ENCODE assay signal across 9 cellular contexts in genomic region chr17:81386646-81387234, GRCh38. TPM values are rescaled to one million over a fixed set of nuclear protein-coding genes. Genes with fewer than 3 reads are reported as not detected.
DNase-seq lines count a peak whose midpoint lies in the region; ATAC-seq, FAIRE-seq and TF ChIP-seq lines count a peak whose summit lies in the region.
"Had no signal": no experiment of that assay in that cellular context is flagged by ENCODE, and none has a peak within 500 bp of the region (broad histone marks: within the 10 kb centered on the region; RNA-seq: fewer than 3 reads in every experiment).

No MANE protein-coding gene starts in this region.

- peak; percentile 5 to 11; a peak in 3 of 6 replicates for ATAC-seq in A549
- peak; percentile 39 for ATAC-seq in left colon
- no peak for ATAC-seq in GM18870 (IDR thresholded peaks at IDR 0.05; ENCODE audit: unreplicated experiment)

- CTCF ChIA-PET in A549 (lab: Yijun Ruan, JAX), result no interaction called here

- 13% methylated on average over 10 of the region's 82 CpGs for WGBS in A549 (ENCODE audit: missing lambda C conversion rate)
- 0 to 2% (median 1%) methylated on average over 45 to 72 of the region's 82 CpGs; no CpG with 5 or more reads in 1 of the 5 donors for WGBS in stomach, 5 donors

- TF ChIP-seq RAD21 in A549 (conservative IDR thresholded peaks at IDR 0.05 in 1 of 2, IDR thresholded peaks at IDR 0.05 in 1 of 2), result no peak; a peak in 1 of 5 replicates

- H3K27ac ChIP-seq in A549 (peak overlapping the region; percentile 84 to 94), brain microvascular endothelial cell (peak overlapping the region; percentile 8), stomach (peak overlapping the region; percentile 93 to 99 (median 99))

- H3K36me3 ChIP-seq in brain microvascular endothelial cell (replicated peaks) (no peaks in the 10 kb centered on the region), stomach (no peaks in the 10 kb centered on the region)

- H3K4me3 ChIP-seq in A549 (peak overlapping the region; percentile 82), HFF-Myc (replicated peaks; ENCODE audit: low read depth, low read length) (peak overlapping the region; percentile 50), brain microvascular endothelial cell (ENCODE audit: low read depth, low read length) (peak overlapping the region; percentile 69), stomach (peak overlapping the region; percentile 59 to 85 (median 63))

- H3K27me3 ChIP-seq in brain microvascular endothelial cell (replicated peaks) (no peaks in the 10 kb centered on the region), stomach (peaks cover 0 to 37% (median 4%) of the 10 kb centered on the region in 3 donors)

- DNase-seq in A549 (ENCODE audit: low read depth in 1 of 2, low spot score in 1 of 2) (no peak), HFF-Myc (ENCODE audit: extremely low read depth, low read depth) (no peak), brain microvascular endothelial cell (no peak), left colon (peak in 1 of 2 donors; percentile 57), stomach (peak; percentile 56), T-helper 9 cell (no peak), cortex of kidney (lab: John Stamatoyannopoulos, UW) (no peak)

- peak overlapping the region; percentile 97 for H3K4me2 ChIP-seq in A549

- no peak; the same call in 2 of the 3 replicates for TF ChIP-seq CTCF in A549 (IDR thresholded peaks at IDR 0.05)
- TF ChIP-seq CTCF in HFF-Myc (IDR thresholded peaks at IDR 0.05; ENCODE audit: low read depth, low read length, missing control alignments), result no peak
- no peak for TF ChIP-seq CTCF in brain microvascular endothelial cell (IDR thresholded peaks at IDR 0.05; ENCODE audit: low read depth, low read length, missing control alignments)
- TF ChIP-seq CTCF in stomach (IDR thresholded peaks at IDR 0.05), result no peak

- POLR2A ChIA-PET in A549 (lab: Yijun Ruan, JAX), result no interaction called here

- FAIRE-seq in A549 (lab: Jason Lieb, UNC), result no peak
- FAIRE-seq: islet of Langerhans had no signal

- TF ChIP-seq EP300 in A549 (IDR thresholded peaks at IDR 0.05), result no peak
- TF ChIP-seq EP300 in stomach (IDR thresholded peaks at IDR 0.05), result no peak

- H3K4me1 ChIP-seq in A549, result peaks cover 13% of the 10 kb centered on the region; the same call in 2 of the 3 replicates
- H3K4me1 ChIP-seq in stomach, result peaks cover 43 to 62% (median 59%) of the 10 kb centered on the region in 4 donors

- no peak; the same call in none of the 2 replicates for TF ChIP-seq POLR2A in A549 (IDR thresholded peaks at IDR 0.05; ENCODE audit: low read length)
- TF ChIP-seq POLR2A in stomach (IDR thresholded peaks at IDR 0.05), result no peak

- H3K9me3 ChIP-seq in A549 (no peaks in the 10 kb centered on the region), stomach (no peaks in the 10 kb centered on the region)

- intact Hi-C loops in left colon (cut with DNase I, micrococcal nuclease), result no loop called here
- intact Hi-C loops in stomach (cut with DNase I; ENCODE audit: low total_unique reads), result no loop called here

- in situ Hi-C loops in brain microvascular endothelial cell (cut with HindIII; ENCODE audit: low pct_ligation_motif_present, low sequenced_read_pairs), result no loop called here

TF ChIP-seq in A549, 52 proteins besides CTCF, POLR2A, EP300 and RAD21:
- TF ChIP-seq BCL3 (IDR thresholded peaks at IDR 0.05) (peak; percentile 37; the same call in 1 of the 3 replicates), FOXS1 (CRISPR knock-in tag; IDR thresholded peaks at IDR 0.05) (no peak), JUN (IDR thresholded peaks at IDR 0.05) (peak in 1 of 2 experiments; percentile 40; a peak in 1 of 5 replicates), SMC3 (IDR thresholded peaks at IDR 0.05) (peak; percentile 20; the same call in 2 of the 3 replicates)
TF ChIP-seq in A549: peak in this region for 3.

RNA-seq across cellular contexts. Expression of gene BAHCC1, which starts 8.5 kb away (rescaled TPM):
- polyA plus RNA-seq in A549 (2011; rRNA removed), result 2.1 and 2.6 TPM in 2 replicates
- 7.4 and 8.4 TPM in 2 replicates for polyA plus RNA-seq in A549 (2012; cell fraction: cytosol; rRNA removed)
- polyA plus RNA-seq in A549 (2012; cell fraction: nucleus; rRNA removed), result 27.4 and 38.1 TPM in 2 replicates
- 5.2 to 5.9 TPM (median 5.8 TPM) in 3 replicates for polyA plus RNA-seq in A549 (2017; fragmentation: RNase III; extraction: RNeasy Plus Mini Kit Qiagen cat#74134 plus additional on column Dnase treatment)
- polyA minus RNA-seq in A549 (2011; rRNA and poly(A)+ RNA removed), result 2.6 and 3.5 TPM in 2 replicates
- total RNA-seq in left colon, result 10 to 100 TPM; 12.2 to 14.2 TPM
- 10 to 100 TPM in 4 of 5 donors, 1 to 10 TPM in 1; 8.6 to 56.2 (median 15.2) TPM for total RNA-seq in stomach
- polyA plus RNA-seq in stomach, result 1 to 10 TPM; 4.9 to 6.6 (median 5.1) TPM

Comparison
In these comparisons a context has a peak if more than half of its experiments do, and no peak if none do; other contexts are left out.
1. H3K27ac ChIP-seq: peak in every context shown above with its lines; median percentile 99 in stomach; 89 in A549; 8 in brain microvascular endothelial cell.